ENCODE assay signal across 1 cellular context in genomic region chr6:33313709-33314514, GRCh38.
TF ChIP-seq lines count a peak whose summit lies in the region.

Gene TAPBP (minus strand): TSS chr6:33314078. CDS start chr6:33314041, 37 bp downstream.

TF ChIP-seq in HEK293, 187 proteins besides CTCF, POLR2A, EP300 and RAD21 (continued from another document):
- TF ChIP-seq ZNF280D (tag by site-specific recombination; IDR thresholded peaks at IDR 0.05) (no peak), ZBTB49 (tag by site-specific recombination; IDR thresholded peaks at IDR 0.05; ENCODE audit: low read depth) (no peak), ZNF776 (tag by site-specific recombination; IDR thresholded peaks at IDR 0.05; ENCODE audit: borderline replicate concordance) (no peak), ZNF155 (tag by site-specific recombination; IDR thresholded peaks at IDR 0.05) (no peak), ZNF830 (tag by site-specific recombination; IDR thresholded peaks at IDR 0.05; ENCODE audit: low read depth) (no peak), ZNF580 (tag by site-specific recombination; IDR thresholded peaks at IDR 0.05) (no peak), ZNF792 (tag by site-specific recombination; IDR thresholded peaks at IDR 0.05) (0 out of 2 replicates have a peak, but pooled peaks have one; percentile 19), SCRT1 (tag by site-specific recombination; IDR thresholded peaks at IDR 0.05; ENCODE audit: borderline replicate concordance) (no peak), ZBTB21 (tag by site-specific recombination; IDR thresholded peaks at IDR 0.05) (no peak), KLF10 (tag by site-specific recombination; IDR thresholded peaks at IDR 0.05) (no peak), ZNF133 (tag by site-specific recombination; IDR thresholded peaks at IDR 0.05) (no peak), ZNF433 (tag by site-specific recombination; IDR thresholded peaks at IDR 0.05; ENCODE audit: low read depth) (no peak), PRDM2 (tag by site-specific recombination; IDR thresholded peaks at IDR 0.05; ENCODE audit: borderline replicate concordance) (no peak), HIC1 (tag by site-specific recombination; IDR thresholded peaks at IDR 0.05) (peak; percentile 66; the same call in 1 of the 2 replicates), ZNF571 (tag by site-specific recombination; IDR thresholded peaks at IDR 0.05) (no peak), ZNF654 (tag by site-specific recombination; IDR thresholded peaks at IDR 0.05; ENCODE audit: low read depth) (no peak), ZNF174 (tag by site-specific recombination; IDR thresholded peaks at IDR 0.05) (no peak), MZF1 (tag by site-specific recombination; IDR thresholded peaks at IDR 0.05; ENCODE audit: borderline replicate concordance) (no peak), YY1 (tag by site-specific recombination; IDR thresholded peaks at IDR 0.05) (peak; percentile 52; the same call in 1 of the 2 replicates), MEIS1 (CRISPR knock-in tag; IDR thresholded peaks at IDR 0.05; ENCODE audit: borderline replicate concordance) (no peak), WT1 (tag by site-specific recombination; IDR thresholded peaks at IDR 0.05) (no peak), PRDM4 (tag by site-specific recombination; IDR thresholded peaks at IDR 0.05) (no peak), ZNF692 (tag by site-specific recombination; IDR thresholded peaks at IDR 0.05) (peak; percentile 54), ZNF223 (tag by site-specific recombination; IDR thresholded peaks at IDR 0.05) (no peak), ZNF248 (tag by site-specific recombination; IDR thresholded peaks at IDR 0.05) (no peak), SETDB1 (IDR thresholded peaks at IDR 0.05; ENCODE audit: insufficient read length, low read length) (no peak), ZNF302 (tag by site-specific recombination; IDR thresholded peaks at IDR 0.05; ENCODE audit: low read depth) (no peak), ZNF76 (tag by site-specific recombination; IDR thresholded peaks at IDR 0.05; ENCODE audit: borderline replicate concordance, low read depth) (no peak), SP3 (tag by site-specific recombination; IDR thresholded peaks at IDR 0.05) (no peak), ZNF704 (tag by site-specific recombination; IDR thresholded peaks at IDR 0.05) (no peak), ZNF596 (tag by site-specific recombination; IDR thresholded peaks at IDR 0.05) (no peak), ZSCAN4 (tag by site-specific recombination; IDR thresholded peaks at IDR 0.05) (no peak), ZNF701 (tag by site-specific recombination; IDR thresholded peaks at IDR 0.05) (no peak)
